ENCODE assay signal across 14 cellular contexts in the genomic region with DNA sequence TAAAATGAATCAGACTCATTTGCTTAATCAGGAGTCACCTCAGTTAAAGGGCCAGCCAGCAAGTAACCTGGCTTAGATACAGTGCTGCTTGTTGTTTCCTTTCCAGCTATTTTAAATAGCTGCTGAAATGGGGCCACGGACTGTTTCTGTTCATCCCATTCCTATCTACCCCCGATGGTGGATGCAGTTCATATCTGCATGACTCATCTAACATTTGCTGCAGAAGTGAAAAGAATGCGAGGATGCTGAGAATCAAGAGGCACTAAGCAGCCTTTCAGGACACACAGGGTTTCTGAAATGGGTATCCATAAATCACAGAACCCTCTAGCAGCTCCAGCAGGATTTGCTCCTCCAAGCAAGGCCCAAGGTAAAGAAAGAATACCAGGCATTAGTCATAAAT.
DNase-seq lines count a peak whose midpoint lies in the region; ATAC-seq, FAIRE-seq and TF ChIP-seq lines count a peak whose summit lies in the region.
"Had no signal": no experiment of that assay in that cellular context is flagged by ENCODE, and none has a peak within 500 bp of the region (broad histone marks: within the 10 kb centered on the region; RNA-seq: fewer than 3 reads in every experiment).

No MANE protein-coding gene starts in this region.

- H3K4me1 Mint-ChIP-seq in stimulated activated effector memory CD8-positive, alpha-beta T cell treated with anti-CD3 and anti-CD28 coated beads, Interleukin-12 subunit alpha, Interleukin-12 subunit beta, amount 100 ng/mL, for 72 hours = peaks cover 71% of the 10 kb centered on the region

- H3K9me3 Mint-ChIP-seq in stimulated activated effector memory CD8-positive, alpha-beta T cell treated with anti-CD3 and anti-CD28 coated beads, Interleukin-12 subunit alpha, Interleukin-12 subunit beta, amount 100 ng/mL, for 72 hours = peaks cover 2% of the 10 kb centered on the region

- peaks cover 6% of the 10 kb centered on the region for H3K4me1 ChIP-seq in foreskin keratinocyte
- H3K4me1 ChIP-seq: body of pancreas had no signal

- peaks cover 74% of the 10 kb centered on the region for H3K36me3 Mint-ChIP-seq in stimulated activated effector memory CD8-positive, alpha-beta T cell treated with anti-CD3 and anti-CD28 coated beads, Interleukin-12 subunit alpha, Interleukin-12 subunit beta, amount 100 ng/mL, for 72 hours

- no peaks in the 10 kb centered on the region for H3K27me3 ChIP-seq in foreskin keratinocyte
- H3K27me3 ChIP-seq: body of pancreas had no signal

- peak; percentile 65 for DNase-seq in COLO829 (ENCODE audit: low spot score)
- DNase-seq in foreskin keratinocyte = peak in 1 of 2 donors; percentile 4
- no peak for DNase-seq in stimulated activated effector memory CD8-positive, alpha-beta T cell treated with anti-CD3 and anti-CD28 coated beads, Interleukin-12 subunit alpha, Interleukin-12 subunit beta, amount 100 ng/mL, for 72 hours (ENCODE audit: low spot score in 2 of 2)
- no peak for DNase-seq in activated T-cell treated with anti-CD3 and anti-CD28 coated beads for 4 hours
- DNase-seq in H54 (ENCODE audit: insufficient read length, low spot score) = no peak
- DNase-seq: activated effector memory CD4-positive, alpha-beta T cell treated with Interleukin-2 at 50 U/mL for 16 hours; body of pancreas; naive B cell; NCI-H2107; SW 1271 had no signal

- no peak for FAIRE-seq in H54 (lab: Jason Lieb, UNC)
- FAIRE-seq: G401.6 had no signal

- H3K27ac ChIP-seq in VCaP (peak overlapping the region; percentile 44), foreskin keratinocyte (no peak overlapping the region)
- H3K27ac ChIP-seq: body of pancreas had no signal

- H3K4me3 Mint-ChIP-seq in stimulated activated effector memory CD8-positive, alpha-beta T cell treated with anti-CD3 and anti-CD28 coated beads, Interleukin-12 subunit alpha, Interleukin-12 subunit beta, amount 100 ng/mL, for 72 hours = no peak overlapping the region
- H3K4me3 Mint-ChIP-seq: naive B cell had no signal

- ATAC-seq in foreskin keratinocyte (peak; percentile 33), HG02852 (IDR thresholded peaks at IDR 0.05; ENCODE audit: unreplicated experiment) (no peak), HG03280 (IDR thresholded peaks at IDR 0.05; ENCODE audit: unreplicated experiment) (no peak)
- ATAC-seq in stimulated activated effector memory CD8-positive, alpha-beta T cell treated with anti-CD3 and anti-CD28 coated beads, Interleukin-12 subunit alpha, Interleukin-12 subunit beta, amount 100 ng/mL, for 72 hours = no peak
- ATAC-seq: body of pancreas had no signal

- H3K27ac Mint-ChIP-seq in stimulated activated effector memory CD8-positive, alpha-beta T cell treated with anti-CD3 and anti-CD28 coated beads, Interleukin-12 subunit alpha, Interleukin-12 subunit beta, amount 100 ng/mL, for 72 hours = peak overlapping the region; percentile 89

- no peak for TF ChIP-seq CTCF in VCaP (conservative IDR thresholded peaks at IDR 0.05)
- TF ChIP-seq CTCF in foreskin keratinocyte (conservative IDR thresholded peaks at IDR 0.05) = no peak

- TF ChIP-seq POLR2A in H54 (IDR thresholded peaks at IDR 0.05; ENCODE audit: low read depth, low read length) = no peak
